In the genomic region with DNA sequence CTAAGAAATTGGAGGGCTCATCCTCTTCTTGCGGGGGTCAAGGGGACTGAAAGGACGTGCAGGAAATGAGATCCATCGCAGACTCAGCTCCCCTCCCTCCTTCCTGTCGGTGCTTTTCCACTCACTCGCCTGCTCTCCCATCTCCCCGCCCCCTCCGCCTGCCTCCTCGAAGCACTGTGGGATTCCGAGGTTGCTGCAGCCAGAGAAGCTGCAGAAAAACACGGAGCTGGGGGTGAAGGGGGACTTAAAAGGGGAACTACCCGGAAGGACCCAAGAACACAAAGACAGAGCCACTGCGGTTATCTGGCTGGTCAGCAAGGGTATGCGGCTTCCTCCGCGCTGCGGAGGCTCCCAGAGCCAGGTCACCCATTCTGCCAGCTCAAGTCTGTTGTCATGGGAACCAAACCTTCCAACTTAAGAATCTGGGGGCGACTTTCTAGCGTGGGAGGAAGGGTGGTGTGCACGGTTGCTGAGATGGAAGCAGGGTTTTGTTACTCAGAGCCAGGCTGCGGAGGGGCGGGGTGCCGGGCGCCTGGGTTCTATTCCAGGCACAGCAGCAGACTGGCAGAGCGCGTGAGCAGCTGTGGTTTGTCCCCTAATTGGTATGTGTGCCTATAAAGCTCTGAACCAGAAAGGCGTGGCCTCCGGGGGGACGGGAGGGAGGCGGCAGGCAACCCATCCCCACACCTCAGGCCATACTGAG, we compare ENCODE assay signal across 8 cellular contexts. TPM values are rescaled to one million over a fixed set of nuclear protein-coding genes. Genes with fewer than 3 reads are reported as not detected.
A peak's percentile ranks its signal among the peaks of the same experiment; 100 is the strongest.
DNase-seq lines count a peak whose midpoint lies in the region; ATAC-seq and TF ChIP-seq lines count a peak whose summit lies in the region.

No MANE protein-coding gene starts in this region.

- H3K4me3 ChIP-seq in left lung, result peak overlapping the region; percentile 31 to 49

- peak overlapping the region; percentile 83 to 87 for H3K27ac ChIP-seq in left lung

- H3K36me3 ChIP-seq in left lung, result peaks cover 0 to 57% of the 10 kb centered on the region in 2 donors

- peak; percentile 88 for DNase-seq in Ammon's horn (ENCODE audit: low spot score)
- DNase-seq in NCI-H1105 (lab: John Stamatoyannopoulos, UW), result peak; percentile 59
- peak; percentile 49 for DNase-seq in activated CD4-positive, alpha-beta T cell treated with anti-CD3 and anti-CD28 coated beads, Interleukin-2, amount 50 U/mL, for 1 hour
- peak; percentile 69 for DNase-seq in dermis blood vessel endothelial cell
- DNase-seq in left lung, result peak; percentile 81 to 87
- peak; percentile 79 for DNase-seq in stimulated activated CD4-positive, alpha-beta T cell treated with anti-CD3 and anti-CD28 coated beads, Interleukin-1b, Interleukin-23, amount 100 ng/mL, for 48 hours
- DNase-seq in DMS53 (lab: John Stamatoyannopoulos, UW), result no peak

- no peaks in the 10 kb centered on the region for H3K9me3 ChIP-seq in left lung

- TF ChIP-seq CTCF in left lung (IDR thresholded peaks at IDR 0.05), result no peak

- intact Hi-C loops in left lung (cut with DNase I), result no loop called here

- ATAC-seq in GM21367 (IDR thresholded peaks at IDR 0.05; ENCODE audit: unreplicated experiment) (peak; percentile 23), left lung (peak; percentile 57)

- H3K27me3 ChIP-seq in left lung, result peaks cover 0 to 6% of the 10 kb centered on the region in 2 donors

- peaks cover 25 to 81% of the 10 kb centered on the region in 2 donors for H3K4me1 ChIP-seq in left lung

RNA-seq across cellular contexts. Expression of gene PCDHGC5, which starts 24.9 kb away (rescaled TPM):
- 0.56 and 1.5 TPM in 2 replicates for total RNA-seq in dermis blood vessel endothelial cell
- total RNA-seq in left lung, result 1 to 10 TPM; 1.4 to 1.9 TPM

RNA-seq across cellular contexts. Expression of gene PCDHGC4, which starts 28.9 kb away (rescaled TPM):
- total RNA-seq in dermis blood vessel endothelial cell (1.2 and 1.5 TPM in 2 replicates), left lung (1 to 10 TPM in 1 of 2 donors, under 1 TPM in 1; 0.79 to 2.5 TPM)

RNA-seq across cellular contexts. Expression of gene PCDHGC3, which starts 38.0 kb away (rescaled TPM):
- 19.4 and 25.1 TPM in 2 replicates for total RNA-seq in dermis blood vessel endothelial cell
- total RNA-seq in left lung, result 100 to 1,000 TPM in 1 of 2 donors, 10 to 100 TPM in 1; 65.4 to 101 TPM
